10 cellular contexts compared by ENCODE assay signal in genomic region chr11:12185914-12186313, GRCh38.
DNase-seq lines count a peak whose midpoint lies in the region; ATAC-seq and TF ChIP-seq lines count a peak whose summit lies in the region.
"Had no signal": no experiment of that assay in that cellular context is flagged by ENCODE, and none has a peak within 500 bp of the region (broad histone marks: within the 10 kb centered on the region; RNA-seq: fewer than 3 reads in every experiment).

No MANE protein-coding gene starts in this region.

- H3K27ac Mint-ChIP-seq in stimulated activated effector memory CD8-positive, alpha-beta T cell treated with anti-CD3 and anti-CD28 coated beads, Interleukin-12 subunit alpha, Interleukin-12 subunit beta, amount 100 ng/mL, for 72 hours = peak overlapping the region; percentile 43
- H3K27ac Mint-ChIP-seq: memory B cell had no signal

- DNase-seq in Kasumi-1 (lab: John Stamatoyannopoulos, UW) (peak; percentile 3 to 4), RWPE1 (ENCODE audit: low spot score) (no peak), foreskin keratinocyte (no peak), nucleus accumbens (lab: John Stamatoyannopoulos, UW) (no peak), ecto neural progenitor cell (ENCODE audit: low spot score) (no peak)
- DNase-seq in stimulated activated effector memory CD8-positive, alpha-beta T cell treated with anti-CD3 and anti-CD28 coated beads, Interleukin-12 subunit alpha, Interleukin-12 subunit beta, amount 100 ng/mL, for 72 hours (ENCODE audit: low spot score in 2 of 2) = no peak
- DNase-seq: activated CD8-positive, alpha-beta memory T cell treated with anti-CD3 and anti-CD28 coated beads, Interleukin-2, amount 50 U/mL, for 4 hours had no signal

- POLR2A ChIA-PET in RWPE1 (lab: Yijun Ruan, JAX; ENCODE audit: low non-redundant PET) = no interaction called here

- CTCF ChIA-PET in RWPE1 (lab: Yijun Ruan, JAX) = no interaction called here

- ATAC-seq in foreskin keratinocyte (no peak), GM18498 (IDR thresholded peaks at IDR 0.05; ENCODE audit: unreplicated experiment) (no peak)
- no peak for ATAC-seq in stimulated activated effector memory CD8-positive, alpha-beta T cell treated with anti-CD3 and anti-CD28 coated beads, Interleukin-12 subunit alpha, Interleukin-12 subunit beta, amount 100 ng/mL, for 72 hours

- H3K27ac ChIP-seq in RWPE1 (peak overlapping the region; percentile 56; the same call in 1 of the 2 replicates), foreskin keratinocyte (peak overlapping the region; percentile 3)
- H3K27ac ChIP-seq: HL-60 had no signal

- H3K4me1 Mint-ChIP-seq in stimulated activated effector memory CD8-positive, alpha-beta T cell treated with anti-CD3 and anti-CD28 coated beads, Interleukin-12 subunit alpha, Interleukin-12 subunit beta, amount 100 ng/mL, for 72 hours = peaks cover 58% of the 10 kb centered on the region

- H3K4me3 Mint-ChIP-seq in stimulated activated effector memory CD8-positive, alpha-beta T cell treated with anti-CD3 and anti-CD28 coated beads, Interleukin-12 subunit alpha, Interleukin-12 subunit beta, amount 100 ng/mL, for 72 hours = no peak overlapping the region
- H3K4me3 Mint-ChIP-seq: memory B cell had no signal

- H3K36me3 Mint-ChIP-seq in stimulated activated effector memory CD8-positive, alpha-beta T cell treated with anti-CD3 and anti-CD28 coated beads, Interleukin-12 subunit alpha, Interleukin-12 subunit beta, amount 100 ng/mL, for 72 hours = peaks cover 7% of the 10 kb centered on the region
- H3K36me3 Mint-ChIP-seq: memory B cell had no signal

- H3K4me1 ChIP-seq in foreskin keratinocyte = peaks cover 52% of the 10 kb centered on the region

- TF ChIP-seq CTCF in RWPE1 (conservative IDR thresholded peaks at IDR 0.05; ENCODE audit: low read depth) (no peak), foreskin keratinocyte (conservative IDR thresholded peaks at IDR 0.05) (no peak)

- no peaks in the 10 kb centered on the region for H3K9me3 Mint-ChIP-seq in stimulated activated effector memory CD8-positive, alpha-beta T cell treated with anti-CD3 and anti-CD28 coated beads, Interleukin-12 subunit alpha, Interleukin-12 subunit beta, amount 100 ng/mL, for 72 hours
- H3K9me3 Mint-ChIP-seq: memory B cell had no signal

- no peaks in the 10 kb centered on the region for H3K27me3 ChIP-seq in foreskin keratinocyte

Comparison
In these comparisons a context has a peak if more than half of its experiments do, and no peak if none do; other contexts are left out.
1. DNase-seq: peak in Kasumi-1 (2 of 2); none in RWPE1 (single experiment), foreskin keratinocyte (0 of 2), stimulated activated effector memory CD8-positive, alpha-beta T cell treated with anti-CD3 and anti-CD28 coated beads, Interleukin-12 subunit alpha, Interleukin-12 subunit beta, amount 100 ng/mL, for 72 hours (0 of 2), nucleus accumbens (0 of 56) and ecto neural progenitor cell (single experiment).